Comparison of ENCODE assay signal across 5 cellular contexts in the genomic region with DNA sequence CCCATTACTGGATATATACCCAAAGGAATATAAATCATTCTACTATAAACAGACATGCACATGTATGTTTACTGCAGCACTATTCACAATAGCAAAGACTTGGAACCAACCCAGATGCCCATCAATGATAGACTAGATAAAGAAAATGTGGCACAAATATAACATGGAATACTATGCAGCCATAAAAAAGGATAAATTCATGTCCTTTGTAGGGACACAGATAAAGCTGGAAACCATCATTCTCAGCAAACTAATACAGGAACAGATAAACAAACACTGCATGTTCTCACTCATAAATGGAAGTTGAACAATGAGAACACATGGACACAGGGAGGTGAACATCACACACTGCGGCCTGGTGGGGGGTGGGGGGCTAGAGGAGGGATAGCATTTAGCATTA. TPM values are rescaled to one million over a fixed set of nuclear protein-coding genes. Genes with fewer than 3 reads are reported as not detected.
"Had no signal": no experiment of that assay in that cellular context is flagged by ENCODE, and none has a peak within 500 bp of the region (broad histone marks: within the 10 kb centered on the region; RNA-seq: fewer than 3 reads in every experiment).

No MANE protein-coding gene starts in this region.

RNA-seq across cellular contexts. Expression of gene CAPZA3, which starts 28.6 kb away (rescaled TPM):
- total RNA-seq: HepG2, HT-29, HT1080, IMR-90 had no signal
- polyA plus RNA-seq: HepG2, IgD-negative memory B cell, IMR-90 had no signal

RNA-seq across cellular contexts. Expression of gene PLCZ1, which starts 28.7 kb away (rescaled TPM):
- total RNA-seq: HepG2, HT-29, HT1080, IMR-90 had no signal
- polyA plus RNA-seq: HepG2, IgD-negative memory B cell, IMR-90 had no signal
